In the genomic region with DNA sequence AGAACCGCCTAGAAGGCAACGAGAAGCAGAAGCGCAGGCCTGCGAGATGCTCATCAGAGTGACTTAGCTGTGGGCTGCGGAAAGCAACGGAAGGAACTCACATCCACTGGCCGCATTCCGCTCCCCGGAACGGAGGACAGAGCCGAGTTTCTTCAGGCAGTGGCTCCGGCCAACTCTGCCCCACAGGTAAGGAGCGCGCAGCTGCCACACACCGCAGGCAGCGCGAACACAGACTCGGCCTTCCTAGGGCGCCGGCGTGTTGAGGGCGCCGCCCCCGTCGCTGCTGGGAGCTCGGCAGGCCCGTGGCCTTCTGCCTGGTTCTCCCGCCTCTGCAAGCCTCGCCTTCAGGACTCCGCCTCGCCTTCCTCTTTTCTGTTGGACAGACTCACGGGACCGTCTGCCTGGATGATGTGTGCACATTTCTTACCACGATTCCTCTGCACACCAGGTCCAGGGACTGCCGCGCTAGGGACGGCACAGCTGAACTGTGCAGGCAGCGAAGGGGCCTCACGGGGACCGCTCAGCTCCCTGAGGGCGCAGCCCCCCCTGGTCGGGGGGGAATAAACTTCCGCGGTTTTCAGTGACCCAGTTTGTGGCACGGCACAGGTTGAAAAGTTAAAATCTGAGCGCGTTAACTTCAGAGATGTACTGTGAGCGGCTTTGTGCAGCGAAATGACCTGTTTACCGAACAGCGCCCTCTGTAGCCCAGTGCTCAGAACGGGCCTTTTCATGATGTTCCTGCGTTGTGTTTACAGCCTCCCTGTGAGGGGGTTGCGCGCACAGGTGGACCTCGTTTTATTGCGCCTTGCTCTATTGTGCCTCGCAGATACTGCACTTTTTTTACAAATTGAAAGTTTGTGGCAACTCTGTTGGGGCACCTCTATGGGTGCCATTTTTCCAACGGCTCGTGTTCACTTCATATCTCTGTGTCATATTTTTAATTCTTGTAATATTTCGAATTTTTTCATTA, we compare ENCODE assay signal across 1 cellular context.
TF ChIP-seq lines count a peak whose summit lies in the region.

No MANE protein-coding gene starts in this region.

TF ChIP-seq in HepG2, 621 proteins besides CTCF, POLR2A, EP300 and RAD21 (continued from another document and continues in another):
- TF ChIP-seq, protein P1, sequence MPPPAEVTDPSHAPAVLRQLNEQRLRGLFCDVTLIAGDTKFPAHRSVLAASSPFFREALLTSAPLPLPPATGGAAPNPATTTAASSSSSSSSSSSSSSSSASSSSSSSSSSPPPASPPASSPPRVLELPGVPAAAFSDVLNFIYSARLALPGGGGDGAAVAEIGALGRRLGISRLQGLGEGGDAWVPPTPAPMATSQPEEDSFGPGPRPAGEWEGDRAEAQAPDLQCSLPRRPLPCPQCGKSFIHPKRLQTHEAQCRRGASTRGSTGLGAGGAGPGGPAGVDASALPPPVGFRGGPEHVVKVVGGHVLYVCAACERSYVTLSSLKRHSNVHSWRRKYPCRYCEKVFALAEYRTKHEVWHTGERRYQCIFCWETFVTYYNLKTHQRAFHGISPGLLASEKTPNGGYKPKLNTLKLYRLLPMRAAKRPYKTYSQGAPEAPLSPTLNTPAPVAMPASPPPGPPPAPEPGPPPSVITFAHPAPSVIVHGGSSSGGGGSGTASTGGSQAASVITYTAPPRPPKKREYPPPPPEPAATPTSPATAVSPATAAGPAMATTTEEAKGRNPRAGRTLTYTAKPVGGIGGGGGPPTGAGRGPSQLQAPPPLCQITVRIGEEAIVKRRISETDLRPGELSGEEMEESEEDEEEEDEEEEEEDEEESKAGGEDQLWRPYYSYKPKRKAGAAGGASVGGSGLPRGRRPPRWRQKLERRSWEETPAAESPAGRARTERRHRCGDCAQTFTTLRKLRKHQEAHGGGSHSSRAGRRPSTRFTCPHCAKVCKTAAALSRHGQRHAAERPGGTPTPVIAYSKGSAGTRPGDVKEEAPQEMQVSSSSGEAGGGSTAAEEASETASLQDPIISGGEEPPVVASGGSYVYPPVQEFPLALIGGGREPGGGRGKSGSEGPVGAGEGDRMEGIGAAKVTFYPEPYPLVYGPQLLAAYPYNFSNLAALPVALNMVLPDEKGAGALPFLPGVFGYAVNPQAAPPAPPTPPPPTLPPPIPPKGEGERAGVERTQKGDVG (CRISPR knock-in tag; IDR thresholded peaks at IDR 0.05; ENCODE audit: borderline replicate concordance): peak; percentile 65; the same call in 1 of the 2 replicates
- peak; percentile 60; the same call in 1 of the 2 replicates for TF ChIP-seq ZNF670 (CRISPR knock-in tag; IDR thresholded peaks at IDR 0.05; ENCODE audit: borderline replicate concordance)
- no peak for TF ChIP-seq HCFC1 (IDR thresholded peaks at IDR 0.05; ENCODE audit: low read depth, low read length)
- no peak for TF ChIP-seq NR2C2 (CRISPR knock-in tag; IDR thresholded peaks at IDR 0.05; ENCODE audit: borderline replicate concordance)
- no peak for TF ChIP-seq RNF2 (conservative IDR thresholded peaks at IDR 0.05; ENCODE audit: low read depth)
- no peak for TF ChIP-seq NR2F1 (CRISPR knock-in tag; IDR thresholded peaks at IDR 0.05)
- no peak for TF ChIP-seq ZKSCAN1 (IDR thresholded peaks at IDR 0.05; ENCODE audit: low read length)
- TF ChIP-seq ZNF335 (CRISPR knock-in tag; IDR thresholded peaks at IDR 0.05): peak; percentile 28; the same call in 1 of the 2 replicates
- TF ChIP-seq NR2F6 (IDR thresholded peaks at IDR 0.05): no peak; the same call in 1 of the 2 replicates
- 0 out of 2 replicates have a peak, but pooled peaks have one; percentile 4 for TF ChIP-seq NR2F6 (CRISPR knock-in tag; IDR thresholded peaks at IDR 0.05)
- TF ChIP-seq CBX5 (CRISPR knock-in tag; IDR thresholded peaks at IDR 0.05; ENCODE audit: borderline replicate concordance): peak; percentile 16; the same call in 1 of the 2 replicates
- TF ChIP-seq HOXA9 (CRISPR knock-in tag; IDR thresholded peaks at IDR 0.05; ENCODE audit: borderline replicate concordance): no peak; the same call in 1 of the 2 replicates
- no peak for TF ChIP-seq ARNT (IDR thresholded peaks at IDR 0.05)
- no peak for TF ChIP-seq HNRNPH1 (optimal IDR thresholded peaks at IDR 0.05; ENCODE audit: low read depth, low read length)
- TF ChIP-seq RFXANK (CRISPR knock-in tag; IDR thresholded peaks at IDR 0.05): no peak
- no peak for TF ChIP-seq HMG20B (CRISPR knock-in tag; conservative IDR thresholded peaks at IDR 0.05)
- TF ChIP-seq KDM3A (CRISPR knock-in tag; IDR thresholded peaks at IDR 0.05; ENCODE audit: low read depth): peak; percentile 54; the same call in 1 of the 2 replicates
- no peak for TF ChIP-seq EHMT2 (IDR thresholded peaks at IDR 0.05; ENCODE audit: borderline replicate concordance, low read depth, low read length)
- no peak for TF ChIP-seq DR1 (CRISPR knock-in tag; IDR thresholded peaks at IDR 0.05)
- TF ChIP-seq ZNF333 (CRISPR knock-in tag; IDR thresholded peaks at IDR 0.05; ENCODE audit: borderline replicate concordance): 0 out of 2 replicates have a peak, but pooled peaks have one; percentile 36
- no peak for TF ChIP-seq ZBTB39 (CRISPR knock-in tag; IDR thresholded peaks at IDR 0.05)
- TF ChIP-seq, protein P2, sequence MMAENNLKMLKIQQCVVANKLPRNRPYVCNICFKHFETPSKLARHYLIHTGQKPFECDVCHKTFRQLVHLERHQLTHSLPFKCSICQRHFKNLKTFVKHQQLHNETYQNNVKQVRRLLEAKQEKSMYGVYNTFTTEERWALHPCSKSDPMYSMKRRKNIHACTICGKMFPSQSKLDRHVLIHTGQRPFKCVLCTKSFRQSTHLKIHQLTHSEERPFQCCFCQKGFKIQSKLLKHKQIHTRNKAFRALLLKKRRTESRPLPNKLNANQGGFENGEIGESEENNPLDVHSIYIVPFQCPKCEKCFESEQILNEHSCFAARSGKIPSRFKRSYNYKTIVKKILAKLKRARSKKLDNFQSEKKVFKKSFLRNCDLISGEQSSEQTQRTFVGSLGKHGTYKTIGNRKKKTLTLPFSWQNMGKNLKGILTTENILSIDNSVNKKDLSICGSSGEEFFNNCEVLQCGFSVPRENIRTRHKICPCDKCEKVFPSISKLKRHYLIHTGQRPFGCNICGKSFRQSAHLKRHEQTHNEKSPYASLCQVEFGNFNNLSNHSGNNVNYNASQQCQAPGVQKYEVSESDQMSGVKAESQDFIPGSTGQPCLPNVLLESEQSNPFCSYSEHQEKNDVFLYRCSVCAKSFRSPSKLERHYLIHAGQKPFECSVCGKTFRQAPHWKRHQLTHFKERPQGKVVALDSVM (CRISPR knock-in tag; IDR thresholded peaks at IDR 0.05): peak; percentile 82
- 0 out of 2 replicates have a peak, but pooled peaks have one; percentile 24 for TF ChIP-seq CERS6 (CRISPR knock-in tag; IDR thresholded peaks at IDR 0.05)
- peak; percentile 80 for TF ChIP-seq FOXJ3 (CRISPR knock-in tag; IDR thresholded peaks at IDR 0.05; ENCODE audit: borderline replicate concordance)
- peak; percentile 87 for TF ChIP-seq ZNF547 (CRISPR knock-in tag; IDR thresholded peaks at IDR 0.05)
- TF ChIP-seq ZNF224 (CRISPR knock-in tag; IDR thresholded peaks at IDR 0.05): peak; percentile 49; the same call in 1 of the 2 replicates
- peak; percentile 52 for TF ChIP-seq FOSL2 (CRISPR knock-in tag; IDR thresholded peaks at IDR 0.05)
- 0 out of 2 replicates have a peak, but pooled peaks have one; percentile 6 for TF ChIP-seq ISX (CRISPR knock-in tag; conservative IDR thresholded peaks at IDR 0.05)
- TF ChIP-seq ZNF510 (CRISPR knock-in tag; IDR thresholded peaks at IDR 0.05; ENCODE audit: low read depth): no peak
- no peak for TF ChIP-seq TERF1 (CRISPR knock-in tag; IDR thresholded peaks at IDR 0.05)
- TF ChIP-seq KLF9 (CRISPR knock-in tag; IDR thresholded peaks at IDR 0.05; ENCODE audit: low read depth): no peak
- TF ChIP-seq HNF4G (IDR thresholded peaks at IDR 0.05; ENCODE audit: borderline replicate concordance, low read depth, low read length): no peak
- TF ChIP-seq HNF4G (CRISPR knock-in tag; IDR thresholded peaks at IDR 0.05; ENCODE audit: borderline replicate concordance, low read depth): 0 out of 2 replicates have a peak, but pooled peaks have one; percentile 21
- peak; percentile 49 for TF ChIP-seq ZEB1 (IDR thresholded peaks at IDR 0.05; ENCODE audit: insufficient replicate concordance, low read depth)
- no peak for TF ChIP-seq TCF7 (IDR thresholded peaks at IDR 0.05; ENCODE audit: low read depth)
- peak; percentile 99 for TF ChIP-seq ZNF292 (CRISPR knock-in tag; IDR thresholded peaks at IDR 0.05; ENCODE audit: borderline replicate concordance, low read depth)
- no peak for TF ChIP-seq NFE2 (CRISPR knock-in tag; IDR thresholded peaks at IDR 0.05)
- no peak for TF ChIP-seq FLYWCH1 (CRISPR knock-in tag; IDR thresholded peaks at IDR 0.05)
- peak; percentile 78; the same call in 1 of the 2 replicates for TF ChIP-seq NFKB2 (CRISPR knock-in tag; IDR thresholded peaks at IDR 0.05; ENCODE audit: borderline replicate concordance)
- no peak for TF ChIP-seq GFI1 (CRISPR knock-in tag; IDR thresholded peaks at IDR 0.05; ENCODE audit: borderline replicate concordance)
- TF ChIP-seq JUND (CRISPR knock-in tag; IDR thresholded peaks at IDR 0.05): no peak
- no peak for TF ChIP-seq SKI (IDR thresholded peaks at IDR 0.05; ENCODE audit: partially characterized antibody)
- no peak for TF ChIP-seq XBP1 (CRISPR knock-in tag; IDR thresholded peaks at IDR 0.05)
- TF ChIP-seq NAIF1 (CRISPR knock-in tag; IDR thresholded peaks at IDR 0.05; ENCODE audit: borderline replicate concordance): no peak
- TF ChIP-seq, protein P3, sequence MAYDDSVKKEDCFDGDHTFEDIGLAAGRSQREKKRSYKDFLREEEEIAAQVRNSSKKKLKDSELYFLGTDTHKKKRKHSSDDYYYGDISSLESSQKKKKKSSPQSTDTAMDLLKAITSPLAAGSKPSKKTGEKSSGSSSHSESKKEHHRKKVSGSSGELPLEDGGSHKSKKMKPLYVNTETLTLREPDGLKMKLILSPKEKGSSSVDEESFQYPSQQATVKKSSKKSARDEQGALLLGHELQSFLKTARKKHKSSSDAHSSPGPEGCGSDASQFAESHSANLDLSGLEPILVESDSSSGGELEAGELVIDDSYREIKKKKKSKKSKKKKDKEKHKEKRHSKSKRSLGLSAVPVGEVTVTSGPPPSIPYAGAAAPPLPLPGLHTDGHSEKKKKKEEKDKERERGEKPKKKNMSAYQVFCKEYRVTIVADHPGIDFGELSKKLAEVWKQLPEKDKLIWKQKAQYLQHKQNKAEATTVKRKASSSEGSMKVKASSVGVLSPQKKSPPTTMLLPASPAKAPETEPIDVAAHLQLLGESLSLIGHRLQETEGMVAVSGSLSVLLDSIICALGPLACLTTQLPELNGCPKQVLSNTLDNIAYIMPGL (CRISPR knock-in tag; IDR thresholded peaks at IDR 0.05; ENCODE audit: borderline replicate concordance in 1 of 2, low read depth in 1 of 2): peak; percentile 84 to 93; a peak in 3 of 4 replicates
- no peak; the same call in 1 of the 2 replicates for TF ChIP-seq MTF1 (CRISPR knock-in tag; IDR thresholded peaks at IDR 0.05)
- TF ChIP-seq SATB2 (CRISPR knock-in tag; IDR thresholded peaks at IDR 0.05): no peak
- no peak for TF ChIP-seq CHD2 (IDR thresholded peaks at IDR 0.05; ENCODE audit: low read depth, low read length)
- peak; percentile 46; the same call in 1 of the 2 replicates for TF ChIP-seq SP2 (CRISPR knock-in tag; IDR thresholded peaks at IDR 0.05)
- TF ChIP-seq ZNF382 (CRISPR knock-in tag; IDR thresholded peaks at IDR 0.05; ENCODE audit: borderline replicate concordance): no peak
- no peak for TF ChIP-seq RFX3 (CRISPR knock-in tag; IDR thresholded peaks at IDR 0.05)
- TF ChIP-seq MBD4 (IDR thresholded peaks at IDR 0.05; ENCODE audit: borderline replicate concordance, low read length): no peak
- TF ChIP-seq, protein P4, sequence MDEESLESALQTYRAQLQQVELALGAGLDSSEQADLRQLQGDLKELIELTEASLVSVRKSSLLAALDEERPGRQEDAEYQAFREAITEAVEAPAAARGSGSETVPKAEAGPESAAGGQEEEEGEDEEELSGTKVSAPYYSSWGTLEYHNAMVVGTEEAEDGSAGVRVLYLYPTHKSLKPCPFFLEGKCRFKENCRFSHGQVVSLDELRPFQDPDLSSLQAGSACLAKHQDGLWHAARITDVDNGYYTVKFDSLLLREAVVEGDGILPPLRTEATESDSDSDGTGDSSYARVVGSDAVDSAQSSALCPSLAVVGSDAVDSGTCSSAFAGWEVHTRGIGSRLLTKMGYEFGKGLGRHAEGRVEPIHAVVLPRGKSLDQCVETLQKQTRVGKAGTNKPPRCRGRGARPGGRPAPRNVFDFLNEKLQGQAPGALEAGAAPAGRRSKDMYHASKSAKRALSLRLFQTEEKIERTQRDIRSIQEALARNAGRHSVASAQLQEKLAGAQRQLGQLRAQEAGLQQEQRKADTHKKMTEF (CRISPR knock-in tag; IDR thresholded peaks at IDR 0.05): peak; percentile 76; the same call in 1 of the 2 replicates
- 0 out of 2 replicates have a peak, but pooled peaks have one; percentile 18 for TF ChIP-seq ZMYM2 (CRISPR knock-in tag; IDR thresholded peaks at IDR 0.05)
